Comparison of ENCODE assay signal across 8 cellular contexts in genomic region chr15:84516773-84517172, GRCh38.
DNase-seq lines count a peak whose midpoint lies in the region; ATAC-seq and TF ChIP-seq lines count a peak whose summit lies in the region.
"Not testable (repeated sequence)": the region's sequence is repeated elsewhere in the genome, so short reads cannot be mapped to it uniquely, and the experiment has no call there.

No MANE protein-coding gene starts in this region.

- not testable (repeated sequence) for BruUV-seq in Caco-2 (replicated peaks; lab: Mats Ljungman, UMichigan); HCT116 (replicated peaks; lab: Mats Ljungman, UMichigan)

- not testable (repeated sequence) for TF ChIP-seq POLR2A in HCT116 (IDR thresholded peaks at IDR 0.05; ENCODE audit: borderline replicate concordance, extremely low read depth, insufficient read depth, insufficient read length)

- TF ChIP-seq CTCF in Caco-2 (IDR thresholded peaks at IDR 0.05; ENCODE audit: insufficient read depth in 1 of 2, low read depth in 1 of 2, low read length in 1 of 2, severe bottlenecking in 1 of 2, unreplicated experiment in 1 of 2); HCT116 (IDR thresholded peaks at IDR 0.05 in 2 of 3, conservative IDR thresholded peaks at IDR 0.05 in 1 of 3; ENCODE audit: borderline replicate concordance in 1 of 3, insufficient read depth in 1 of 3, low read depth in 2 of 3, low read length in 2 of 3); glutamatergic neuron (IDR thresholded peaks at IDR 0.05; ENCODE audit: partially characterized antibody, unreplicated experiment): not testable (repeated sequence)

- H3K36me3 Mint-ChIP-seq in Caco-2 (ENCODE audit: insufficient read depth, unreplicated experiment); activated naive CD8-positive, alpha-beta T cell treated with anti-CD3 and anti-CD28 coated beads for 36 hours; glutamatergic neuron (ENCODE audit: unreplicated experiment): not testable (repeated sequence)

- H3K4me1 Mint-ChIP-seq in Caco-2 (ENCODE audit: low read depth, unreplicated experiment); activated naive CD8-positive, alpha-beta T cell treated with anti-CD3 and anti-CD28 coated beads for 36 hours; glutamatergic neuron (ENCODE audit: low read depth, unreplicated experiment): not testable (repeated sequence)

- H4K20me1 ChIP-seq in HCT116 (ENCODE audit: insufficient read depth): not testable (repeated sequence)

- H3K4me3 ChIP-seq in Caco-2 (ENCODE audit: low read depth, low read length); HCT116 (replicated peaks in 1 of 2; ENCODE audit: low read depth in 1 of 2, low read length in 2 of 2); NT2/D1 (ENCODE audit: insufficient read length, low read depth); mesendoderm (ENCODE audit: low read length): not testable (repeated sequence)

- CTCF ChIA-PET in Caco-2 (lab: Charles Lee); HCT116 (lab: Charles Lee): not testable (repeated sequence)

- H2BK5ac ChIP-seq in mesendoderm (ENCODE audit: low read length): not testable (repeated sequence)

- not testable (repeated sequence) for H3K27ac Mint-ChIP-seq in Caco-2 (ENCODE audit: unreplicated experiment); activated naive CD8-positive, alpha-beta T cell treated with anti-CD3 and anti-CD28 coated beads for 36 hours; glutamatergic neuron (ENCODE audit: unreplicated experiment)

- H4K8ac ChIP-seq in mesendoderm (ENCODE audit: low read depth, low read length): not testable (repeated sequence)

- not testable (repeated sequence) for H3K79me1 ChIP-seq in mesendoderm (ENCODE audit: low read length)

- H3K9me2 ChIP-seq in HCT116 (ENCODE audit: insufficient read depth): not testable (repeated sequence)

- DNase-seq in Caco-2 (peak; percentile 51 to 53), HCT116 (ENCODE audit: low read depth, low spot score) (peak; percentile 36), NT2/D1 (ENCODE audit: low read depth, low spot score) (peak; percentile 1), glutamatergic neuron (peak; percentile 24), mesendoderm (peak; percentile 57)
- DNase-seq in activated CD4-positive, alpha-beta T cell treated with anti-CD3 and anti-CD28 coated beads for 48 hours: peak; percentile 48
- peak; percentile 14 for DNase-seq in activated naive CD8-positive, alpha-beta T cell treated with anti-CD3 and anti-CD28 coated beads for 36 hours
- peak; percentile 30 for DNase-seq in stimulated activated CD4-positive, alpha-beta T cell treated with anti-CD3 and anti-CD28 coated beads, Interleukin-15, amount 100 ng/mL, for 24 hours

- intact Hi-C loops in Caco-2 (cut with micrococcal nuclease; ENCODE audit: unreplicated experiment); HCT116 (cut with micrococcal nuclease): not testable (repeated sequence)

- not testable (repeated sequence) for TF ChIP-seq RAD21 in HCT116 (IDR thresholded peaks at IDR 0.05; ENCODE audit: low read depth)

- H3K27me3 Mint-ChIP-seq in Caco-2 (ENCODE audit: insufficient read depth, unreplicated experiment); activated naive CD8-positive, alpha-beta T cell treated with anti-CD3 and anti-CD28 coated beads for 36 hours; glutamatergic neuron (ENCODE audit: unreplicated experiment): not testable (repeated sequence)

- H3K9me3 Mint-ChIP-seq in Caco-2 (ENCODE audit: unreplicated experiment); activated naive CD8-positive, alpha-beta T cell treated with anti-CD3 and anti-CD28 coated beads for 36 hours; glutamatergic neuron (ENCODE audit: unreplicated experiment): not testable (repeated sequence)

- H3K27me3 ChIP-seq in Caco-2 (replicated peaks; ENCODE audit: control insufficient read depth, insufficient read depth, low read length); HCT116 (ENCODE audit: insufficient read depth, low read length); NT2/D1 (ENCODE audit: insufficient read depth, insufficient read length); mesendoderm (ENCODE audit: insufficient read depth, low read length, poor library complexity): not testable (repeated sequence)

- not testable (repeated sequence) for H2AK5ac ChIP-seq in mesendoderm (ENCODE audit: low read length)

- ATAC-seq in HCT116: not testable (repeated sequence)

- H2BK120ac ChIP-seq in mesendoderm (ENCODE audit: low read depth, low read length): not testable (repeated sequence)

- H3K23ac ChIP-seq in mesendoderm (ENCODE audit: low read length): not testable (repeated sequence)

- RAD21 ChIA-PET in HCT116 (lab: Charles Lee; ENCODE audit: low non-redundant PET in 1 of 2, low total read pairs in 2 of 2, uncharacterized antibody in 2 of 2, unreplicated experiment in 2 of 2): not testable (repeated sequence)

- H4K5ac ChIP-seq in mesendoderm (ENCODE audit: low read length): not testable (repeated sequence)

- not testable (repeated sequence) for H3K56ac ChIP-seq in mesendoderm (ENCODE audit: low read length)

- POLR2A ChIA-PET in Caco-2 (lab: Charles Lee); HCT116 (lab: Charles Lee): not testable (repeated sequence)

- not testable (repeated sequence) for H3K18ac ChIP-seq in mesendoderm (ENCODE audit: low read length)

- H3K4me2 ChIP-seq in HCT116 (ENCODE audit: low read length); mesendoderm (ENCODE audit: low read length): not testable (repeated sequence)

- H2AFZ ChIP-seq in HCT116 (ENCODE audit: low read depth, low read length, poor library complexity, severe bottlenecking): not testable (repeated sequence)

- not testable (repeated sequence) for H3K36me3 ChIP-seq in Caco-2 (ENCODE audit: control insufficient read depth, insufficient read depth, low read length); HCT116 (ENCODE audit: control insufficient read depth in 1 of 2, insufficient read depth in 2 of 2, low read length in 2 of 2); NT2/D1 (ENCODE audit: insufficient read depth, insufficient read length, low read length); mesendoderm (ENCODE audit: control insufficient read depth, insufficient read depth, low read length)

- not testable (repeated sequence) for H3K4me1 ChIP-seq in Caco-2; HCT116 (ENCODE audit: control insufficient read depth in 1 of 2, insufficient read depth in 2 of 2, low read length in 2 of 2); NT2/D1 (ENCODE audit: insufficient read depth, insufficient read length); mesendoderm (ENCODE audit: control insufficient read depth, low read depth, low read length)

- H3K9ac ChIP-seq in HCT116 (ENCODE audit: low read length); NT2/D1 (ENCODE audit: insufficient read length, low read depth); mesendoderm (ENCODE audit: low read length): not testable (repeated sequence)

- not testable (repeated sequence) for H3K4me3 Mint-ChIP-seq in Caco-2 (ENCODE audit: unreplicated experiment); activated naive CD8-positive, alpha-beta T cell treated with anti-CD3 and anti-CD28 coated beads for 36 hours; glutamatergic neuron (ENCODE audit: unreplicated experiment)

- H3K9me3 ChIP-seq in Caco-2; HCT116 (ENCODE audit: control insufficient read depth in 1 of 2, insufficient read depth in 1 of 2, low read depth in 1 of 2, low read length in 2 of 2); NT2/D1 (ENCODE audit: insufficient read depth, low read length): not testable (repeated sequence)

- H3K27ac ChIP-seq in HCT116 (ENCODE audit: low read depth, low read length); mesendoderm (ENCODE audit: low read depth, low read length): not testable (repeated sequence)

- not testable (repeated sequence) for H3K4ac ChIP-seq in mesendoderm (ENCODE audit: low read depth, low read length)

- H3K79me2 ChIP-seq in HCT116 (ENCODE audit: insufficient read depth, low read length); mesendoderm (ENCODE audit: control insufficient read depth, insufficient read depth, low read length): not testable (repeated sequence)

- H2BK15ac ChIP-seq in mesendoderm (replicated peaks; ENCODE audit: low read depth): not testable (repeated sequence)

- no CpG with 5 or more reads among the region's 6 CpGs for WGBS in mesendoderm (ENCODE audit: extremely low coverage, insufficient coverage, low lambda C conversion rate)

TF ChIP-seq in HCT116, 20 proteins besides CTCF, POLR2A, EP300 and RAD21:
- TF ChIP-seq TCF7L2 (IDR thresholded peaks at IDR 0.05; ENCODE audit: borderline replicate concordance, extremely low read depth, insufficient read depth, insufficient read length): peak; percentile 57

Comparison
In these comparisons a context has a peak if more than half of its experiments do, and no peak if none do; other contexts are left out.
1. DNase-seq: peak in every context shown above with its lines; median percentile 57 in mesendoderm; 52 in Caco-2; 48 in activated CD4-positive, alpha-beta T cell treated with anti-CD3 and anti-CD28 coated beads for 48 hours; 36 in HCT116; 30 in stimulated activated CD4-positive, alpha-beta T cell treated with anti-CD3 and anti-CD28 coated beads, Interleukin-15, amount 100 ng/mL, for 24 hours; 24 in glutamatergic neuron; 14 in activated naive CD8-positive, alpha-beta T cell treated with anti-CD3 and anti-CD28 coated beads for 36 hours; 1 in NT2/D1.